In genomic region chr11:67998150-67999045, GRCh38 we compare ENCODE assay signal across 12 cellular contexts. TPM values are rescaled to one million over a fixed set of nuclear protein-coding genes. Genes with fewer than 3 reads are reported as not detected.
DNase-seq lines count a peak whose midpoint lies in the region; ATAC-seq and TF ChIP-seq lines count a peak whose summit lies in the region.
"Had no signal": no experiment of that assay in that cellular context is flagged by ENCODE, and none has a peak within 500 bp of the region (broad histone marks: within the 10 kb centered on the region; RNA-seq: fewer than 3 reads in every experiment).

No MANE protein-coding gene starts in this region.

- H3K9me3 ChIP-seq in HEK293 (ENCODE audit: control insufficient read depth, insufficient read depth, low read depth, low read length) (no peaks in the 10 kb centered on the region), left lung (no peaks in the 10 kb centered on the region), trophoblast cell (ENCODE audit: insufficient read depth, low read depth, low read length) (peaks cover 3% of the 10 kb centered on the region)
- H3K9me3 ChIP-seq: right atrium auricular region had no signal

- POLR2A ChIA-PET in HEK293 (lab: Yijun Ruan, JAX) (interaction anchor here (0.6 kb wide), 1 partner anchor 124 kb away, joined by 4 read pairs; no protein-coding TSS in a partner anchor), activated B cell treated with CpG ODN at 0.5 μM for 24 hours (lab: Charles Lee) (interaction anchor here (0.7 to 2.6 kb wide), 2 partner anchors 11 to 42 kb away, joined by 3 to 9 read pairs; partner anchors contain the start of gene ALDH3B1)

- no peak overlapping the region for H2BK5ac ChIP-seq in trophoblast cell (ENCODE audit: low read depth, low read length, poor library complexity)

- H3K79me2 ChIP-seq in trophoblast cell (ENCODE audit: control insufficient read depth, insufficient read depth, low read length, poor library complexity) = no peaks in the 10 kb centered on the region

- H3K27ac Mint-ChIP-seq in CD14-positive monocyte (peak overlapping the region; percentile 32 to 98 (median 88)), activated B cell treated with CpG ODN at 0.5 μM for 24 hours (peak overlapping the region; percentile 77)

- H3K27me3 ChIP-seq in left lung (no peaks in the 10 kb centered on the region), trophoblast cell (ENCODE audit: insufficient read depth, low read length) (no peaks in the 10 kb centered on the region)
- H3K27me3 ChIP-seq: right atrium auricular region had no signal

- ATAC-seq in activated B cell treated with CpG ODN at 0.5 μM for 24 hours (ENCODE audit: low read depth) (no peak), left lung (no peak)

- peak; percentile 47 for DNase-seq in CD14-positive monocyte (ENCODE audit: low spot score)
- no peak for DNase-seq in activated B cell treated with CpG ODN at 0.5 μM for 24 hours
- DNase-seq in left lung = peak; percentile 10 to 48
- no peak for DNase-seq in HPDE6-E6E7 (ENCODE audit: extremely low spot score)
- no peak for DNase-seq in NCI-H1092 treated with DMSO at 0.1 percent for 48 hours (lab: John Stamatoyannopoulos, UW)
- DNase-seq in trophoblast cell = no peak
- DNase-seq in NCI-H446 (lab: John Stamatoyannopoulos, UW) = no peak
- DNase-seq: AML-193, foreskin melanocyte, NCI-H510A treated with DMSO at 0.1 percent for 48 hours had no signal

- H3K14ac ChIP-seq in trophoblast cell (ENCODE audit: low read length) = no peak overlapping the region

- H3K36me3 Mint-ChIP-seq in CD14-positive monocyte (peaks cover 43 to 75% of the 10 kb centered on the region in 2 donors), activated B cell treated with CpG ODN at 0.5 μM for 24 hours (ENCODE audit: low read depth) (peaks cover 61% of the 10 kb centered on the region)

- no peak overlapping the region for H3K9ac ChIP-seq in trophoblast cell (ENCODE audit: low read length)

- H2AFZ ChIP-seq in trophoblast cell (ENCODE audit: insufficient read depth, low read length, poor library complexity) = no peak overlapping the region

- no peak overlapping the region for H4K91ac ChIP-seq in trophoblast cell (ENCODE audit: low read depth, low read length)

- TF ChIP-seq CTCF in CD14-positive monocyte (IDR thresholded peaks at IDR 0.05) (no peak), HEK293 (tag by site-specific recombination; IDR thresholded peaks at IDR 0.05) (no peak), activated B cell treated with CpG ODN at 0.5 μM for 24 hours (IDR thresholded peaks at IDR 0.05) (no peak), left lung (IDR thresholded peaks at IDR 0.05) (no peak)

- H3K4me2 ChIP-seq in trophoblast cell (ENCODE audit: low read length) = no peak overlapping the region

- H3K18ac ChIP-seq in trophoblast cell (ENCODE audit: low read length) = no peak overlapping the region

- H3K27me3 Mint-ChIP-seq in CD14-positive monocyte (ENCODE audit: low read depth in 3 of 3) = no peaks in the 10 kb centered on the region
- H3K27me3 Mint-ChIP-seq in activated B cell treated with CpG ODN at 0.5 μM for 24 hours = no peaks in the 10 kb centered on the region

- H3K27ac ChIP-seq in HEK293 (ENCODE audit: extremely low read depth, low read depth, low read length) (no peak overlapping the region), left lung (no peak overlapping the region), trophoblast cell (ENCODE audit: low read depth, low read length) (no peak overlapping the region)
- H3K27ac ChIP-seq: right atrium auricular region had no signal

- no peak overlapping the region for H2BK12ac ChIP-seq in trophoblast cell (ENCODE audit: low read length)

- H3K4me1 ChIP-seq in HEK293 (ENCODE audit: control insufficient read depth, insufficient read depth, low read length) (no peaks in the 10 kb centered on the region; the same call in 1 of the 2 replicates), left lung (peaks cover 5 to 60% of the 10 kb centered on the region in 2 donors), trophoblast cell (ENCODE audit: control insufficient read depth in 1 of 2, insufficient read depth in 2 of 2, low read length in 2 of 2) (peaks cover 4 to 8% of the 10 kb centered on the region in 2 experiments)

- H2BK120ac ChIP-seq in trophoblast cell (ENCODE audit: insufficient read depth, low read length, poor library complexity) = no peak overlapping the region

- H3K79me1 ChIP-seq in trophoblast cell (ENCODE audit: low read length) = no peaks in the 10 kb centered on the region

- no peak overlapping the region for H4K8ac ChIP-seq in trophoblast cell (ENCODE audit: low read depth, low read length)

- no CpG with 5 or more reads among the region's 9 CpGs for WGBS in trophoblast cell (ENCODE audit: extremely low coverage, insufficient coverage, insufficient read length)

- H3K4me3 Mint-ChIP-seq in CD14-positive monocyte = no peak overlapping the region
- H3K4me3 Mint-ChIP-seq in activated B cell treated with CpG ODN at 0.5 μM for 24 hours = no peak overlapping the region

- no peak overlapping the region for H3K23ac ChIP-seq in trophoblast cell (ENCODE audit: low read length)

- intact Hi-C loops in CD14-positive monocyte (cut with micrococcal nuclease) (no loop called here), activated B cell treated with CpG ODN at 0.5 μM for 24 hours (cut with micrococcal nuclease) (no loop called here), left lung (cut with DNase I) (no loop called here)

- H4K12ac ChIP-seq in trophoblast cell (ENCODE audit: low read depth, low read length) = no peak overlapping the region

- no peaks in the 10 kb centered on the region for H3K36me3 ChIP-seq in HEK293 (ENCODE audit: control insufficient read depth in 2 of 2, insufficient read depth in 1 of 2, low read length in 2 of 2)
- H3K36me3 ChIP-seq in left lung = peaks cover 0 to 54% of the 10 kb centered on the region in 2 donors
- H3K36me3 ChIP-seq in trophoblast cell (ENCODE audit: control insufficient read depth in 1 of 2, insufficient read depth in 2 of 2, low read length in 2 of 2) = no peaks in the 10 kb centered on the region
- H3K36me3 ChIP-seq: right atrium auricular region had no signal

- H3K4ac ChIP-seq in trophoblast cell (ENCODE audit: low read depth, low read length) = no peak overlapping the region

- peaks cover 62% of the 10 kb centered on the region for H3K4me1 Mint-ChIP-seq in CD14-positive monocyte
- peaks cover 81% of the 10 kb centered on the region for H3K4me1 Mint-ChIP-seq in activated B cell treated with CpG ODN at 0.5 μM for 24 hours

- CTCF ChIA-PET in HEK293 (lab: Yijun Ruan, JAX) (interaction anchor here (1.5 kb wide), 1 partner anchor 211 kb away, joined by 3 read pairs; no protein-coding TSS in a partner anchor), activated B cell treated with CpG ODN at 0.5 μM for 24 hours (lab: Charles Lee) (no interaction called here)

- H3K4me3 ChIP-seq in HEK293 (ENCODE audit: low read depth, low read length) (no peak overlapping the region), left lung (no peak overlapping the region), trophoblast cell (ENCODE audit: low read depth, low read length) (no peak overlapping the region)
- H3K4me3 ChIP-seq: right atrium auricular region had no signal

- H2AK5ac ChIP-seq in trophoblast cell (ENCODE audit: low read length) = no peak overlapping the region

- H3K9me3 Mint-ChIP-seq in CD14-positive monocyte = peaks cover 0 to 3% (median 0%) of the 10 kb centered on the region in 7 donors
- H3K9me3 Mint-ChIP-seq in activated B cell treated with CpG ODN at 0.5 μM for 24 hours = no peaks in the 10 kb centered on the region

TF ChIP-seq in HEK293, 187 proteins besides CTCF, POLR2A, EP300 and RAD21 (continues in another document):
- TF ChIP-seq EGR2 (tag by site-specific recombination; IDR thresholded peaks at IDR 0.05; ENCODE audit: low read depth) = 0 out of 2 replicates have a peak, but pooled peaks have one; percentile 25
- no peak for TF ChIP-seq ZNF645 (tag by site-specific recombination; IDR thresholded peaks at IDR 0.05)
- TF ChIP-seq, protein P1, sequence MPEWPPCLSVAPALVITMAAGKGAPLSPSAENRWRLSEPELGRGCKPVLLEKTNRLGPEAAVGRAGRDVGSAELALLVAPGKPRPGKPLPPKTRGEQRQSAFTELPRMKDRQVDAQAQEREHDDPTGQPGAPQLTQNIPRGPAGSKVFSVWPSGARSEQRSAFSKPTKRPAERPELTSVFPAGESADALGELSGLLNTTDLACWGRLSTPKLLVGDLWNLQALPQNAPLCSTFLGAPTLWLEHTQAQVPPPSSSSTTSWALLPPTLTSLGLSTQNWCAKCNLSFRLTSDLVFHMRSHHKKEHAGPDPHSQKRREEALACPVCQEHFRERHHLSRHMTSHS (tag by site-specific recombination; IDR thresholded peaks at IDR 0.05) = no peak
- no peak for TF ChIP-seq ZBTB21 (tag by site-specific recombination; IDR thresholded peaks at IDR 0.05)
- TF ChIP-seq ZFHX2 (tag by site-specific recombination; conservative IDR thresholded peaks at IDR 0.05) = peak; percentile 52
- TF ChIP-seq ZBTB1 (tag by site-specific recombination; IDR thresholded peaks at IDR 0.05) = no peak

RNA-seq across cellular contexts. Expression of gene UNC93B1, which starts 5.5 kb away (rescaled TPM):
- polyA plus RNA-seq in CD14-positive monocyte = 100 to 1,000 TPM; 185 to 220 TPM
- total RNA-seq in activated B cell treated with CpG ODN at 0.5 μM for 24 hours (117 and 133 TPM in 2 replicates), left lung (10 to 100 TPM; 52.5 to 98.9 TPM)
- 6.6 and 7.0 TPM in 2 replicates for polyA plus RNA-seq in trophoblast cell (2013)

RNA-seq across cellular contexts. Expression of gene ALDH3B1, which starts 11.7 kb away (rescaled TPM):
- polyA plus RNA-seq in CD14-positive monocyte = 10 to 100 TPM; 79.8 to 86.7 TPM
- total RNA-seq in activated B cell treated with CpG ODN at 0.5 μM for 24 hours (0.53 and 0.98 TPM in 2 replicates), left lung (10 to 100 TPM; 59.3 to 87.1 TPM)
- polyA plus RNA-seq in trophoblast cell (2013) = 0.42 TPM in 2 replicates

RNA-seq across cellular contexts. Expression of gene NDUFS8, which starts 32.1 kb away (rescaled TPM):
- polyA plus RNA-seq in CD14-positive monocyte = 100 to 1,000 TPM; 114 to 141 TPM
- total RNA-seq in activated B cell treated with CpG ODN at 0.5 μM for 24 hours (93.7 and 101 TPM in 2 replicates), left lung (100 to 1,000 TPM; 148 to 151 TPM)
- 81.4 and 85.8 TPM in 2 replicates for polyA plus RNA-seq in trophoblast cell (2013)

RNA-seq across cellular contexts. Expression of gene TCIRG1, which starts 40.4 kb away (rescaled TPM):
- 100 to 1,000 TPM; 197 to 225 TPM for polyA plus RNA-seq in CD14-positive monocyte
- total RNA-seq in activated B cell treated with CpG ODN at 0.5 μM for 24 hours (209 and 227 TPM in 2 replicates), left lung (100 to 1,000 TPM; 191 to 323 TPM)
- 43.6 and 47.2 TPM in 2 replicates for polyA plus RNA-seq in trophoblast cell (2013)

Comparison
In these comparisons a context has a peak if more than half of its experiments do, and no peak if none do; other contexts are left out.
1. DNase-seq: peak in CD14-positive monocyte (single experiment) and left lung (2 of 2); none in activated B cell treated with CpG ODN at 0.5 μM for 24 hours (single experiment), HPDE6-E6E7 (single experiment), NCI-H1092 treated with DMSO at 0.1 percent for 48 hours (single experiment), trophoblast cell (0 of 2) and NCI-H446 (0 of 2).
2. RNA of gene ALDH3B1, which starts 11.7 kb away (total RNA-seq): 59.3 to 87.1 TPM in left lung; 0.53 to 0.98 TPM in activated B cell treated with CpG ODN at 0.5 μM for 24 hours; every median in the first group is over 10 times any median in the second.